In genomic region chr1:77678628-77679610, GRCh38 we compare ENCODE assay signal across 1 cellular context.
TF ChIP-seq lines count a peak whose summit lies in the region.

No MANE protein-coding gene starts in this region.

TF ChIP-seq in WTC11, 78 proteins besides CTCF, POLR2A, EP300 and RAD21 (continued from another document):
- TF ChIP-seq, protein P1, sequence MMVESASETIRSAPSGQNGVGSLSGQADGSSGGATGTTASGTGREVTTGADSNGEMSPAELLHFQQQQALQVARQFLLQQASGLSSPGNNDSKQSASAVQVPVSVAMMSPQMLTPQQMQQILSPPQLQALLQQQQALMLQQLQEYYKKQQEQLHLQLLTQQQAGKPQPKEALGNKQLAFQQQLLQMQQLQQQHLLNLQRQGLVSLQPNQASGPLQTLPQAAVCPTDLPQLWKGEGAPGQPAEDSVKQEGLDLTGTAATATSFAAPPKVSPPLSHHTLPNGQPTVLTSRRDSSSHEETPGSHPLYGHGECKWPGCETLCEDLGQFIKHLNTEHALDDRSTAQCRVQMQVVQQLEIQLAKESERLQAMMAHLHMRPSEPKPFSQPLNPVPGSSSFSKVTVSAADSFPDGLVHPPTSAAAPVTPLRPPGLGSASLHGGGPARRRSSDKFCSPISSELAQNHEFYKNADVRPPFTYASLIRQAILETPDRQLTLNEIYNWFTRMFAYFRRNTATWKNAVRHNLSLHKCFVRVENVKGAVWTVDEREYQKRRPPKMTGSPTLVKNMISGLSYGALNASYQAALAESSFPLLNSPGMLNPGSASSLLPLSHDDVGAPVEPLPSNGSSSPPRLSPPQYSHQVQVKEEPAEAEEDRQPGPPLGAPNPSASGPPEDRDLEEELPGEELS (CRISPR knock-in tag; IDR thresholded peaks at IDR 0.05) = no peak
- TF ChIP-seq, protein P2, sequence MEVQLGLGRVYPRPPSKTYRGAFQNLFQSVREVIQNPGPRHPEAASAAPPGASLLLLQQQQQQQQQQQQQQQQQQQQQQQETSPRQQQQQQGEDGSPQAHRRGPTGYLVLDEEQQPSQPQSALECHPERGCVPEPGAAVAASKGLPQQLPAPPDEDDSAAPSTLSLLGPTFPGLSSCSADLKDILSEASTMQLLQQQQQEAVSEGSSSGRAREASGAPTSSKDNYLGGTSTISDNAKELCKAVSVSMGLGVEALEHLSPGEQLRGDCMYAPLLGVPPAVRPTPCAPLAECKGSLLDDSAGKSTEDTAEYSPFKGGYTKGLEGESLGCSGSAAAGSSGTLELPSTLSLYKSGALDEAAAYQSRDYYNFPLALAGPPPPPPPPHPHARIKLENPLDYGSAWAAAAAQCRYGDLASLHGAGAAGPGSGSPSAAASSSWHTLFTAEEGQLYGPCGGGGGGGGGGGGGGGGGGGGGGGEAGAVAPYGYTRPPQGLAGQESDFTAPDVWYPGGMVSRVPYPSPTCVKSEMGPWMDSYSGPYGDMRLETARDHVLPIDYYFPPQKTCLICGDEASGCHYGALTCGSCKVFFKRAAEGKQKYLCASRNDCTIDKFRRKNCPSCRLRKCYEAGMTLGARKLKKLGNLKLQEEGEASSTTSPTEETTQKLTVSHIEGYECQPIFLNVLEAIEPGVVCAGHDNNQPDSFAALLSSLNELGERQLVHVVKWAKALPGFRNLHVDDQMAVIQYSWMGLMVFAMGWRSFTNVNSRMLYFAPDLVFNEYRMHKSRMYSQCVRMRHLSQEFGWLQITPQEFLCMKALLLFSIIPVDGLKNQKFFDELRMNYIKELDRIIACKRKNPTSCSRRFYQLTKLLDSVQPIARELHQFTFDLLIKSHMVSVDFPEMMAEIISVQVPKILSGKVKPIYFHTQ (CRISPR knock-in tag; IDR thresholded peaks at IDR 0.05) = no peak
- TF ChIP-seq CREM (CRISPR knock-in tag; IDR thresholded peaks at IDR 0.05) (no peak), TEAD4 (CRISPR knock-in tag; IDR thresholded peaks at IDR 0.05) (no peak), CBFB (CRISPR knock-in tag; IDR thresholded peaks at IDR 0.05; ENCODE audit: low read depth) (no peak), ERG (CRISPR knock-in tag; IDR thresholded peaks at IDR 0.05) (no peak), ZSCAN18 (CRISPR knock-in tag; IDR thresholded peaks at IDR 0.05) (no peak), USF2 (CRISPR knock-in tag; IDR thresholded peaks at IDR 0.05) (no peak)
- TF ChIP-seq, protein P3, sequence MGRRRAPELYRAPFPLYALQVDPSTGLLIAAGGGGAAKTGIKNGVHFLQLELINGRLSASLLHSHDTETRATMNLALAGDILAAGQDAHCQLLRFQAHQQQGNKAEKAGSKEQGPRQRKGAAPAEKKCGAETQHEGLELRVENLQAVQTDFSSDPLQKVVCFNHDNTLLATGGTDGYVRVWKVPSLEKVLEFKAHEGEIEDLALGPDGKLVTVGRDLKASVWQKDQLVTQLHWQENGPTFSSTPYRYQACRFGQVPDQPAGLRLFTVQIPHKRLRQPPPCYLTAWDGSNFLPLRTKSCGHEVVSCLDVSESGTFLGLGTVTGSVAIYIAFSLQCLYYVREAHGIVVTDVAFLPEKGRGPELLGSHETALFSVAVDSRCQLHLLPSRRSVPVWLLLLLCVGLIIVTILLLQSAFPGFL (CRISPR knock-in tag; IDR thresholded peaks at IDR 0.05; ENCODE audit: borderline replicate concordance) = no peak
